In genomic region chr17:21511368-21512195, GRCh38 we compare ENCODE assay signal across 1 cellular context.
A peak's percentile ranks its signal among the peaks of the same experiment; 100 is the strongest.
TF ChIP-seq lines count a peak whose summit lies in the region.

No MANE protein-coding gene starts in this region.

TF ChIP-seq in HepG2, 621 proteins besides CTCF, POLR2A, EP300 and RAD21 (continued from another document and continues in another):
- TF ChIP-seq ZNF687 (CRISPR knock-in tag; IDR thresholded peaks at IDR 0.05) (peak; percentile 62), ZFP36 (IDR thresholded peaks at IDR 0.05; ENCODE audit: borderline replicate concordance, low read depth, low read length, partially characterized antibody) (peak; percentile 9), NR0B2 (CRISPR knock-in tag; IDR thresholded peaks at IDR 0.05) (no peak), ZBTB21 (CRISPR knock-in tag; IDR thresholded peaks at IDR 0.05) (no peak), SMAD3 (CRISPR knock-in tag; IDR thresholded peaks at IDR 0.05) (no peak), ZNF530 (CRISPR knock-in tag; IDR thresholded peaks at IDR 0.05; ENCODE audit: low read depth) (no peak), SMC3 (IDR thresholded peaks at IDR 0.05; ENCODE audit: low read length) (no peak; the same call in 1 of the 2 replicates), ZFX (CRISPR knock-in tag; IDR thresholded peaks at IDR 0.05; ENCODE audit: low read depth) (peak; percentile 35; the same call in 1 of the 2 replicates), FLYWCH1 (CRISPR knock-in tag; IDR thresholded peaks at IDR 0.05) (no peak), ZFP91 (CRISPR knock-in tag; IDR thresholded peaks at IDR 0.05; ENCODE audit: borderline replicate concordance) (peak; percentile 32; the same call in 1 of the 2 replicates), SOX5 (CRISPR knock-in tag; IDR thresholded peaks at IDR 0.05; ENCODE audit: borderline replicate concordance) (no peak), ELF3 (CRISPR knock-in tag; IDR thresholded peaks at IDR 0.05) (no peak), ZNF615 (CRISPR knock-in tag; IDR thresholded peaks at IDR 0.05; ENCODE audit: borderline replicate concordance) (no peak), GABPA (IDR thresholded peaks at IDR 0.05; ENCODE audit: low read depth, low read length) (no peak), GABPA (CRISPR knock-in tag; IDR thresholded peaks at IDR 0.05; ENCODE audit: low read depth) (no peak), ZNF263 (CRISPR knock-in tag; IDR thresholded peaks at IDR 0.05) (peak; percentile 16; the same call in 1 of the 2 replicates), ZNF629 (CRISPR knock-in tag; conservative IDR thresholded peaks at IDR 0.05) (no peak), TFE3 (CRISPR knock-in tag; IDR thresholded peaks at IDR 0.05) (no peak), ZKSCAN1 (IDR thresholded peaks at IDR 0.05; ENCODE audit: low read length) (no peak), ZNF619 (CRISPR knock-in tag; IDR thresholded peaks at IDR 0.05) (0 out of 2 replicates have a peak, but pooled peaks have one; percentile 25), HNRNPLL (IDR thresholded peaks at IDR 0.05; ENCODE audit: low read depth, low read length, poor library complexity, severe bottlenecking) (peak; percentile 57), TEAD3 (CRISPR knock-in tag; optimal IDR thresholded peaks at IDR 0.05; ENCODE audit: borderline replicate concordance) (no peak), HOXA3 (CRISPR knock-in tag; IDR thresholded peaks at IDR 0.05) (no peak), ZNF800 (CRISPR knock-in tag; IDR thresholded peaks at IDR 0.05) (peak; percentile 88), TRAFD1 (CRISPR knock-in tag; IDR thresholded peaks at IDR 0.05; ENCODE audit: borderline replicate concordance) (no peak), MTF2 (CRISPR knock-in tag; IDR thresholded peaks at IDR 0.05; ENCODE audit: borderline replicate concordance) (0 out of 2 replicates have a peak, but pooled peaks have one; percentile 64), ZNF17 (CRISPR knock-in tag; IDR thresholded peaks at IDR 0.05) (no peak), THAP11 (CRISPR knock-in tag; IDR thresholded peaks at IDR 0.05) (no peak)
- TF ChIP-seq, protein P1, sequence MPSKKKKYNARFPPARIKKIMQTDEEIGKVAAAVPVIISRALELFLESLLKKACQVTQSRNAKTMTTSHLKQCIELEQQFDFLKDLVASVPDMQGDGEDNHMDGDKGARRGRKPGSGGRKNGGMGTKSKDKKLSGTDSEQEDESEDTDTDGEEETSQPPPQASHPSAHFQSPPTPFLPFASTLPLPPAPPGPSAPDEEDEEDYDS (CRISPR knock-in tag; IDR thresholded peaks at IDR 0.05): no peak
- TF ChIP-seq, protein P2, sequence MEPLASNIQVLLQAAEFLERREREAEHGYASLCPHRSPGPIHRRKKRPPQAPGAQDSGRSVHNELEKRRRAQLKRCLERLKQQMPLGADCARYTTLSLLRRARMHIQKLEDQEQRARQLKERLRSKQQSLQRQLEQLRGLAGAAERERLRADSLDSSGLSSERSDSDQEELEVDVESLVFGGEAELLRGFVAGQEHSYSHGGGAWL (CRISPR knock-in tag; IDR thresholded peaks at IDR 0.05): 0 out of 2 replicates have a peak, but pooled peaks have one; percentile 19
- TF ChIP-seq, protein P3, sequence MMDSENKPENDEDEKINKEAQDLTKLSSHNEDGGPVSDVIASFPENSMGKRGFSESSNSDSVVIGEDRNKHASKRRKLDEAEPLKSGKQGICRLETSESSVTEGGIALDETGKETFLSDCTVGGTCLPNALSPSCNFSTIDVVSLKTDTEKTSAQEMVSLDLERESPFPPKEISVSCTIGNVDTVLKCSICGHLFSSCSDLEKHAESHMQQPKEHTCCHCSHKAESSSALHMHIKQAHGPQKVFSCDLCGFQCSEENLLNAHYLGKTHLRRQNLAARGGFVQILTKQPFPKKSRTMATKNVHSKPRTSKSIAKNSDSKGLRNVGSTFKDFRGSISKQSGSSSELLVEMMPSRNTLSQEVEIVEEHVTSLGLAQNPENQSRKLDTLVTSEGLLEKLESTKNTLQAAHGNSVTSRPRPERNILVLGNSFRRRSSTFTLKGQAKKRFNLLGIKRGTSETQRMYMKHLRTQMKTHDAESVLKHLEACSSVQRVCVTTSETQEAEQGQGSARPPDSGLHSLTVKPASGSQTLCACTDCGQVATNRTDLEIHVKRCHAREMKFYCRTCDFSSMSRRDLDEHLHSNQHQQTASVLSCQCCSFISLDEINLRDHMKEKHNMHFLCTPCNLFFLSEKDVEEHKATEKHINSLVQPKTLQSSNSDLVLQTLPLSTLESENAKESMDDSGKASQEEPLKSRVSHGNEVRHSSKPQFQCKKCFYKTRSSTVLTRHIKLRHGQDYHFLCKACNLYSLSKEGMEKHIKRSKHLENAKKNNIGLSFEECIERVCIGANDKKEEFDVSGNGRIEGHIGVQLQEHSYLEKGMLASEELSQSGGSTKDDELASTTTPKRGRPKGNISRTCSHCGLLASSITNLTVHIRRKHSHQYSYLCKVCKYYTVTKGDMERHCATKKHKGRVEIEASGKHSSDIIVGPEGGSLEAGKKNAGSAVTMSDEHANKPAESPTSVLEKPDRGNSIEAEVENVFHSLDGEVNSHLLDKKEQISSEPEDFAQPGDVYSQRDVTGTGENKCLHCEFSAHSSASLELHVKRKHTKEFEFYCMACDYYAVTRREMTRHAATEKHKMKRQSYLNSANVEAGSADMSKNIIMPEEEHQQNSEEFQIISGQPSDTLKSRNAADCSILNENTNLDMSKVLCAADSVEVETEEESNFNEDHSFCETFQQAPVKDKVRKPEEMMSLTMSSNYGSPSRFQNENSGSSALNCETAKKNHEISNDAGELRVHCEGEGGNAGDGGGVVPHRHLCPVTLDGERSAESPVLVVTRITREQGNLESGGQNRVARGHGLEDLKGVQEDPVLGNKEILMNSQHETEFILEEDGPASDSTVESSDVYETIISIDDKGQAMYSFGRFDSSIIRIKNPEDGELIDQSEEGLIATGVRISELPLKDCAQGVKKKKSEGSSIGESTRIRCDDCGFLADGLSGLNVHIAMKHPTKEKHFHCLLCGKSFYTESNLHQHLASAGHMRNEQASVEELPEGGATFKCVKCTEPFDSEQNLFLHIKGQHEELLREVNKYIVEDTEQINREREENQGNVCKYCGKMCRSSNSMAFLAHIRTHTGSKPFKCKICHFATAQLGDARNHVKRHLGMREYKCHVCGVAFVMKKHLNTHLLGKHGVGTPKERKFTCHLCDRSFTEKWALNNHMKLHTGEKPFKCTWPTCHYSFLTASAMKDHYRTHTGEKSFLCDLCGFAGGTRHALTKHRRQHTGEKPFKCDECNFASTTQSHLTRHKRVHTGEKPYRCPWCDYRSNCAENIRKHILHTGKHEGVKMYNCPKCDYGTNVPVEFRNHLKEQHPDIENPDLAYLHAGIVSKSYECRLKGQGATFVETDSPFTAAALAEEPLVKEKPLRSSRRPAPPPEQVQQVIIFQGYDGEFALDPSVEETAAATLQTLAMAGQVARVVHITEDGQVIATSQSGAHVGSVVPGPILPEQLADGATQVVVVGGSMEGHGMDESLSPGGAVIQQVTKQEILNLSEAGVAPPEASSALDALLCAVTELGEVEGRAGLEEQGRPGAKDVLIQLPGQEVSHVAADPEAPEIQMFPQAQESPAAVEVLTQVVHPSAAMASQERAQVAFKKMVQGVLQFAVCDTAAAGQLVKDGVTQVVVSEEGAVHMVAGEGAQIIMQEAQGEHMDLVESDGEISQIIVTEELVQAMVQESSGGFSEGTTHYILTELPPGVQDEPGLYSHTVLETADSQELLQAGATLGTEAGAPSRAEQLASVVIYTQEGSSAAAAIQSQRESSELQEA (CRISPR knock-in tag; IDR thresholded peaks at IDR 0.05; ENCODE audit: not compliant biosample characterization): no peak
- TF ChIP-seq, protein P4, sequence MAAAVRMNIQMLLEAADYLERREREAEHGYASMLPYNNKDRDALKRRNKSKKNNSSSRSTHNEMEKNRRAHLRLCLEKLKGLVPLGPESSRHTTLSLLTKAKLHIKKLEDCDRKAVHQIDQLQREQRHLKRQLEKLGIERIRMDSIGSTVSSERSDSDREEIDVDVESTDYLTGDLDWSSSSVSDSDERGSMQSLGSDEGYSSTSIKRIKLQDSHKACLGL (CRISPR knock-in tag; IDR thresholded peaks at IDR 0.05): peak; percentile 38; the same call in 1 of the 2 replicates
- TF ChIP-seq, protein P5, sequence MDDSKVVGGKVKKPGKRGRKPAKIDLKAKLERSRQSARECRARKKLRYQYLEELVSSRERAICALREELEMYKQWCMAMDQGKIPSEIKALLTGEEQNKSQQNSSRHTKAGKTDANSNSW (CRISPR knock-in tag; IDR thresholded peaks at IDR 0.05; ENCODE audit: borderline replicate concordance): no peak
